ENCODE assay signal across 13 cellular contexts in the genomic region with DNA sequence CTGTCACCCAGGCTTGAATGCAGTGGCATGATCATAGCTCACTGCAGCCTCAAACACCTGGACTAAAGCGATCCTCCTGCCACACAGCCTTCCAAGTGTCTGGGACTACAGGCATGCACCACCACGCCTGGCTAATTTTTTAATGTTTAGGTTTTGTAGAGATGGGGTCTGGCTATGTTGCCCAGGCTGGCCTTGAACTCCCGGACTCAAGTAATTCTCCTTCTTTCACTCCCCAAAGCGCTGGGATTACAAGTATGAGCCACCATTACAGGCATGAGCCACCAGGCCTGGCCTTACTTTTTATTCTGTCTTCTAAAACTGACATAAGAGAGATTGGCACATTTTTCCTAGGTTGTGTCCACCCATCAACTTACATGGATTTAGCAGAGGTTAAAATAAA.
"Had no signal": no experiment of that assay in that cellular context is flagged by ENCODE, and none has a peak within 500 bp of the region (broad histone marks: within the 10 kb centered on the region; RNA-seq: fewer than 3 reads in every experiment).

No MANE protein-coding gene starts in this region.

- H3K9me3 ChIP-seq: adrenal gland, body of pancreas had no signal

- H3K27me3 Mint-ChIP-seq: stimulated activated memory B cell treated with anti-CD40 and anti-IgM and Interleukin-4, amounts not matched to agents 10 μg/mL and 1 μg/mL and 100 μg/mL, for 72 hours had no signal

- H3K4me3 ChIP-seq: adrenal gland, body of pancreas had no signal

- DNase-seq: activated naive CD4-positive, alpha-beta T cell treated with anti-CD3 and anti-CD28 coated beads, Interleukin-2, amount 50 U/mL, for 16 hours; activated T-cell treated with anti-CD3 and anti-CD28 coated beads, Interleukin-2, amount 50 U/mL, for 1 hour; adrenal gland; effector memory CD8-positive, alpha-beta T cell; left colon; SIG-M5; T-helper 2 cell had no signal

- H3K27ac Mint-ChIP-seq: dendritic cell treated with granulocyte-macrophage colony-stimulating factor and Interleukin-4, amounts not matched to agents 40 ng/mL and 50 ng/mL, for 4 days; effector memory CD8-positive, alpha-beta T cell; stimulated activated memory B cell treated with anti-CD40 and anti-IgM and Interleukin-4, amounts not matched to agents 10 μg/mL and 1 μg/mL and 100 μg/mL, for 72 hours had no signal

- H3K36me3 ChIP-seq: adrenal gland had no signal

- H3K4me1 ChIP-seq: adrenal gland had no signal

- H3K27ac ChIP-seq: adrenal gland, epithelial cell of prostate had no signal

- H3K9me3 Mint-ChIP-seq: dendritic cell treated with granulocyte-macrophage colony-stimulating factor and Interleukin-4, amounts not matched to agents 40 ng/mL and 50 ng/mL, for 4 days; effector memory CD8-positive, alpha-beta T cell; neural crest cell had no signal

- H3K4me3 Mint-ChIP-seq: dendritic cell treated with granulocyte-macrophage colony-stimulating factor and Interleukin-4, amounts not matched to agents 40 ng/mL and 50 ng/mL, for 4 days; effector memory CD8-positive, alpha-beta T cell; neural crest cell; stimulated activated memory B cell treated with anti-CD40 and anti-IgM and Interleukin-4, amounts not matched to agents 10 μg/mL and 1 μg/mL and 100 μg/mL, for 72 hours had no signal

- ATAC-seq: activated CD4-positive, CD25-positive, alpha-beta regulatory T cell treated with anti-CD3 and anti-CD28 coated beads, Interleukin-2, amount 50 U/mL, for 24 hours; effector memory CD8-positive, alpha-beta T cell; left colon; stimulated activated memory B cell treated with anti-CD40 and anti-IgM and Interleukin-4, amounts not matched to agents 10 μg/mL and 1 μg/mL and 100 μg/mL, for 72 hours had no signal

- H3K27me3 ChIP-seq: adrenal gland, body of pancreas had no signal

- H3K4me1 Mint-ChIP-seq: stimulated activated memory B cell treated with anti-CD40 and anti-IgM and Interleukin-4, amounts not matched to agents 10 μg/mL and 1 μg/mL and 100 μg/mL, for 72 hours had no signal
